ENCODE assay signal across 11 cellular contexts in genomic region chr3:113231827-113232253, GRCh38. TPM values are rescaled to one million over a fixed set of nuclear protein-coding genes. Genes with fewer than 3 reads are reported as not detected.
DNase-seq lines count a peak whose midpoint lies in the region; ATAC-seq and TF ChIP-seq lines count a peak whose summit lies in the region.
"Had no signal": no experiment of that assay in that cellular context is flagged by ENCODE, and none has a peak within 500 bp of the region (broad histone marks: within the 10 kb centered on the region; RNA-seq: fewer than 3 reads in every experiment).

No MANE protein-coding gene starts in this region.

- H3K9me3 ChIP-seq in left lung: no peaks in the 10 kb centered on the region
- H3K9me3 ChIP-seq: upper lobe of left lung had no signal

- peaks cover 0 to 13% of the 10 kb centered on the region in 2 donors for H3K27me3 ChIP-seq in left lung
- H3K27me3 ChIP-seq: upper lobe of left lung had no signal

- peak; percentile 72 for ATAC-seq in left lung
- no peak for ATAC-seq in GM18873 (IDR thresholded peaks at IDR 0.05; ENCODE audit: low FRiP score, unreplicated experiment)
- no peak for ATAC-seq in GM18870 (IDR thresholded peaks at IDR 0.05; ENCODE audit: unreplicated experiment)
- ATAC-seq in HG02763 (IDR thresholded peaks at IDR 0.05; ENCODE audit: unreplicated experiment): no peak
- ATAC-seq in HG03139 (IDR thresholded peaks at IDR 0.05; ENCODE audit: unreplicated experiment): no peak

- no peak overlapping the region for H3K4me3 ChIP-seq in left lung
- H3K4me3 ChIP-seq: upper lobe of left lung had no signal

- DNase-seq in COLO829 (ENCODE audit: low spot score) (peak; percentile 70), NCI-H1092 (lab: John Stamatoyannopoulos, UW) (peak; percentile 61), amniotic epithelial cell (ENCODE audit: low read depth) (peak; percentile 82), left lung (no peak)
- DNase-seq: activated T-cell treated with anti-CD3 and anti-CD28 coated beads, Interleukin-2, amount 50 U/mL, for 48 hours; upper lobe of left lung had no signal

- no peaks in the 10 kb centered on the region for H3K4me1 ChIP-seq in left lung

- TF ChIP-seq CTCF in left lung (IDR thresholded peaks at IDR 0.05): no peak

- no peak overlapping the region for H3K27ac ChIP-seq in left lung
- H3K27ac ChIP-seq: HL-60, upper lobe of left lung had no signal

- intact Hi-C loops in left lung (cut with DNase I): no loop called here

- no peaks in the 10 kb centered on the region for H3K36me3 ChIP-seq in left lung
- H3K36me3 ChIP-seq: upper lobe of left lung had no signal

RNA-seq across cellular contexts. Expression of gene BOC, which starts 20.5 kb away (rescaled TPM):
- 10 to 100 TPM in 1 of 2 donors, 1 to 10 TPM in 1; 6.0 to 19.6 TPM for total RNA-seq in left lung

Comparison
In these comparisons a context has a peak if more than half of its experiments do, and no peak if none do; other contexts are left out.
1. DNase-seq: peak in COLO829 (single experiment), NCI-H1092 (single experiment) and amniotic epithelial cell (single experiment); none in left lung (0 of 2).